In the genomic region with DNA sequence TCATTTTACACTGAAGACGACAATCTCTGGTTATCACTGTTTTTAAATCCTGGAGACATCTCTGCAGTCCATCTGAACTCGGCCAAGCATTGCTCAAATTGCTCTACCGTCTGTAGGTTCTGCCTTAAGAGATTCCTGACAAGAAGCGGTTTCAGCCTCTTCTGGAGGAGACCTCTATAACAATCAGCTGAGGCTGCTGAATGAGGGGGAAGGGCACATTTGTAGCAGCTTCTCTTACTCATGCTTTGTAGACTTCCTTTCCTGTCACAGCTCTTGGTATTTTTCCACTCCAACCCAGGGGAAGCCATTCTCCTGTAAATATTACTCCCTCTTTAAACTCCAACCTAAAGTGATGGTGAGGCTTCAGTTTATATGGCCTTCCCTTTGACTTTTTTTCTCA, we compare ENCODE assay signal across 8 cellular contexts. TPM values are rescaled to one million over a fixed set of nuclear protein-coding genes. Genes with fewer than 3 reads are reported as not detected.
DNase-seq lines count a peak whose midpoint lies in the region; ATAC-seq, FAIRE-seq and TF ChIP-seq lines count a peak whose summit lies in the region.

No MANE protein-coding gene starts in this region.

- 43 to 45% methylated on average over 4 of the region's 4 CpGs for WGBS in upper lobe of left lung, 2 donors

- no peaks in the 10 kb centered on the region for H3K36me3 ChIP-seq in DND-41 (ENCODE audit: insufficient read depth, low read length)
- H3K36me3 ChIP-seq in keratinocyte (ENCODE audit: control insufficient read depth in 2 of 2, extremely low read depth in 1 of 2, insufficient read depth in 2 of 2, low read length in 2 of 2), result peaks cover 0 to 4% of the 10 kb centered on the region in 2 experiments
- H3K36me3 ChIP-seq in upper lobe of left lung, result no peaks in the 10 kb centered on the region

- TF ChIP-seq CTCF in DND-41 (IDR thresholded peaks at IDR 0.05; ENCODE audit: borderline replicate concordance, extremely low read depth, low read length, poor library complexity, severe bottlenecking), result no peak
- TF ChIP-seq CTCF in keratinocyte (optimal IDR thresholded peaks at IDR 0.05 in 1 of 3, IDR thresholded peaks at IDR 0.05 in 1 of 3, conservative IDR thresholded peaks at IDR 0.05 in 1 of 3; ENCODE audit: extremely low read depth in 1 of 3, insufficient read depth in 2 of 3, low read length in 3 of 3), result no peak
- no peak for TF ChIP-seq CTCF in upper lobe of left lung (IDR thresholded peaks at IDR 0.05)

- H3K4me3 ChIP-seq in DND-41 (ENCODE audit: low read depth in 1 of 2, low read length in 2 of 2) (no peak overlapping the region), keratinocyte (ENCODE audit: control insufficient read depth in 2 of 3, extremely low read depth in 1 of 3, insufficient read depth in 2 of 3, low read depth in 1 of 3, low read length in 3 of 3) (peak overlapping the region in 1 of 3 experiments; percentile 36), upper lobe of left lung (no peak overlapping the region)

- peak; percentile 55 for DNase-seq in DND-41
- DNase-seq in NAMALWA (ENCODE audit: low spot score), result peak; percentile 52
- peak; percentile 30 for DNase-seq in keratinocyte (ENCODE audit: low read depth, low spot score)
- peak in 1 of 2 donors; percentile 74 for DNase-seq in upper lobe of left lung
- DNase-seq in NCI-H1417 (lab: John Stamatoyannopoulos, UW), result no peak
- DNase-seq in AML-193 (lab: John Stamatoyannopoulos, UW), result no peak
- no peak for DNase-seq in NCI-H1694 (lab: John Stamatoyannopoulos, UW)

- H3K27ac ChIP-seq in DND-41 (ENCODE audit: low read length) (peak overlapping the region; percentile 68), angular gyrus (ENCODE audit: low read depth, low read length) (peak overlapping the region; percentile 24), keratinocyte (ENCODE audit: control insufficient read depth, insufficient read depth, low read length) (peak overlapping the region; percentile 92), upper lobe of left lung (peak overlapping the region; percentile 52 to 80 (median 60))

- TF ChIP-seq EP300 in upper lobe of left lung (IDR thresholded peaks at IDR 0.05), result peak in 1 of 4 donors; percentile 58

- H3K79me2 ChIP-seq in DND-41 (ENCODE audit: insufficient read depth, low read length), result no peaks in the 10 kb centered on the region
- no peaks in the 10 kb centered on the region for H3K79me2 ChIP-seq in keratinocyte (ENCODE audit: control insufficient read depth, insufficient read depth, low read length)

- H4K20me1 ChIP-seq in DND-41 (ENCODE audit: insufficient read depth, low read length) (no peaks in the 10 kb centered on the region), keratinocyte (ENCODE audit: control insufficient read depth, extremely low read depth, insufficient read depth, low read length) (no peaks in the 10 kb centered on the region)

- no peaks in the 10 kb centered on the region for H3K9me1 ChIP-seq in keratinocyte (ENCODE audit: control insufficient read depth, extremely low read depth, insufficient read depth, low read length)

- no peaks in the 10 kb centered on the region for H3K9me3 ChIP-seq in DND-41 (ENCODE audit: insufficient read depth, low read length, severe bottlenecking)
- no peaks in the 10 kb centered on the region for H3K9me3 ChIP-seq in keratinocyte (ENCODE audit: control insufficient read depth, low read depth, low read length)
- no peaks in the 10 kb centered on the region for H3K9me3 ChIP-seq in upper lobe of left lung

- peak; percentile 62 for ATAC-seq in DND-41 (ENCODE audit: insufficient read depth, low read depth)
- no peak for ATAC-seq in upper lobe of left lung (ENCODE audit: low FRiP score in 2 of 2)

- H3K4me2 ChIP-seq in DND-41 (ENCODE audit: insufficient read depth, low read length) (peak overlapping the region; percentile 48; the same call in 1 of the 2 replicates), keratinocyte (ENCODE audit: control insufficient read depth, extremely low read depth, insufficient read depth, low read depth, low read length) (peak overlapping the region; percentile 72)

- H3K27me3 ChIP-seq in DND-41 (ENCODE audit: insufficient read depth, low read length, poor library complexity), result no peaks in the 10 kb centered on the region
- no peaks in the 10 kb centered on the region for H3K27me3 ChIP-seq in keratinocyte (ENCODE audit: control insufficient read depth, extremely low read depth, insufficient read depth, low read length)
- no peaks in the 10 kb centered on the region for H3K27me3 ChIP-seq in upper lobe of left lung

- H2AFZ ChIP-seq in DND-41 (ENCODE audit: low read depth, low read length) (peak overlapping the region; percentile 62), keratinocyte (ENCODE audit: control insufficient read depth, low read length) (peak overlapping the region; percentile 27)

- dilution Hi-C loops in keratinocyte (cut with MboI; ENCODE audit: extremely low pct_ligation_motif_present, low sequenced_read_pairs), result no loop called here

- peak overlapping the region; percentile 30 for H3K9ac ChIP-seq in DND-41 (ENCODE audit: low read depth, low read length)
- H3K9ac ChIP-seq in keratinocyte (ENCODE audit: control insufficient read depth, extremely low read depth, insufficient read depth, low read length), result peak overlapping the region; percentile 57

- TF ChIP-seq POLR2A in upper lobe of left lung (IDR thresholded peaks at IDR 0.05), result no peak

- H3K4me1 ChIP-seq in DND-41 (ENCODE audit: insufficient read depth, low read length) (peaks cover 38% of the 10 kb centered on the region), keratinocyte (ENCODE audit: control insufficient read depth, extremely low read depth, insufficient read depth, low read length) (peaks cover 30% of the 10 kb centered on the region), upper lobe of left lung (peaks cover 12 to 23% (median 20%) of the 10 kb centered on the region in 4 donors)

- peak; percentile 55 for FAIRE-seq in keratinocyte (lab: Jason Lieb, UNC)

RNA-seq across cellular contexts. Expression of a gene that starts 3.0 kb away (rescaled TPM):
- polyA plus RNA-seq in keratinocyte, result 3.5 to 9.4 TPM (median 8.2 TPM) in 3 replicates
- 20.9 TPM for polyA plus RNA-seq in keratinocyte (2011; ENCODE audit: low read depth)
- 3.6 and 5.4 TPM in 2 replicates for polyA plus RNA-seq in keratinocyte (2011; cell fraction: cytosol; rRNA removed)
- polyA plus RNA-seq in keratinocyte (2011; cell fraction: nucleus; rRNA removed), result 2.3 and 2.6 TPM in 2 replicates
- 5.6 and 17.6 TPM in 2 replicates for polyA plus RNA-seq in keratinocyte (2012; ENCODE audit: low replicate concordance)
- 2.1 to 21.5 TPM (median 11.0 TPM) in 3 replicates for polyA minus RNA-seq in keratinocyte
- 2.5 TPM for polyA minus RNA-seq in keratinocyte (2011; cell fraction: cytosol; rRNA and poly(A)+ RNA removed)
- 1.9 and 2.8 TPM in 2 replicates for polyA minus RNA-seq in keratinocyte (2011; cell fraction: nucleus; rRNA and poly(A)+ RNA removed)
- 10 to 100 TPM in 1 of 6 donors, 1 to 10 TPM in 4, not detected in 1; 1.1 to 11.7 (median 8.6) TPM for total RNA-seq in upper lobe of left lung

RNA-seq across cellular contexts. Expression of a gene that starts 22.6 kb away (rescaled TPM):
- polyA plus RNA-seq in keratinocyte, result 24.3 to 29.9 TPM (median 29.0 TPM) in 3 replicates
- polyA plus RNA-seq in keratinocyte (2011; ENCODE audit: low read depth), result 12.4 TPM
- 30.1 and 33.4 TPM in 2 replicates for polyA plus RNA-seq in keratinocyte (2011; cell fraction: cytosol; rRNA removed)
- polyA plus RNA-seq in keratinocyte (2011; cell fraction: nucleus; rRNA removed), result 39.1 and 41.1 TPM in 2 replicates
- 15.4 and 24.0 TPM in 2 replicates for polyA plus RNA-seq in keratinocyte (2012; ENCODE audit: low replicate concordance)
- 3.8 to 13.5 TPM (median 9.0 TPM) in 3 replicates for polyA minus RNA-seq in keratinocyte
- 24.7 TPM for polyA minus RNA-seq in keratinocyte (2011; cell fraction: cytosol; rRNA and poly(A)+ RNA removed)
- polyA minus RNA-seq in keratinocyte (2011; cell fraction: nucleus; rRNA and poly(A)+ RNA removed), result 5.5 and 6.4 TPM in 2 replicates
- total RNA-seq in upper lobe of left lung, result 10 to 100 TPM; 11.5 to 27.5 (median 23.1) TPM

RNA-seq across cellular contexts. Expression of a gene that starts 51.8 kb away (rescaled TPM):
- 54.4 to 94.4 TPM (median 62.1 TPM) in 3 replicates for polyA plus RNA-seq in keratinocyte
- polyA plus RNA-seq in keratinocyte (2011; ENCODE audit: low read depth), result 76.2 TPM
- 63.2 and 81.0 TPM in 2 replicates for polyA plus RNA-seq in keratinocyte (2011; cell fraction: cytosol; rRNA removed)
- polyA plus RNA-seq in keratinocyte (2011; cell fraction: nucleus; rRNA removed), result 14.9 and 19.9 TPM in 2 replicates
- polyA plus RNA-seq in keratinocyte (2012; ENCODE audit: low replicate concordance), result 63.8 and 80.2 TPM in 2 replicates
- polyA minus RNA-seq in keratinocyte, result 16.7 to 36.1 TPM (median 18.6 TPM) in 3 replicates
- polyA minus RNA-seq in keratinocyte (2011; cell fraction: cytosol; rRNA and poly(A)+ RNA removed), result 18.8 TPM
- polyA minus RNA-seq in keratinocyte (2011; cell fraction: nucleus; rRNA and poly(A)+ RNA removed), result 6.2 and 7.1 TPM in 2 replicates
- 100 to 1,000 TPM in 1 of 6 donors, 10 to 100 TPM in 5; 39.8 to 107 (median 57.5) TPM for total RNA-seq in upper lobe of left lung

Comparison
In these comparisons a context has a peak if more than half of its experiments do, and no peak if none do; other contexts are left out.
1. DNase-seq: peak in DND-41 (single experiment), NAMALWA (single experiment) and keratinocyte (single experiment); none in NCI-H1417 (0 of 3), AML-193 (0 of 2) and NCI-H1694 (single experiment).
2. H3K27ac ChIP-seq: peak in every context shown above with its lines; median percentile 92 in keratinocyte; 68 in DND-41; 60 in upper lobe of left lung; 24 in angular gyrus.